ENCODE assay signal across 22 cellular contexts in the genomic region with DNA sequence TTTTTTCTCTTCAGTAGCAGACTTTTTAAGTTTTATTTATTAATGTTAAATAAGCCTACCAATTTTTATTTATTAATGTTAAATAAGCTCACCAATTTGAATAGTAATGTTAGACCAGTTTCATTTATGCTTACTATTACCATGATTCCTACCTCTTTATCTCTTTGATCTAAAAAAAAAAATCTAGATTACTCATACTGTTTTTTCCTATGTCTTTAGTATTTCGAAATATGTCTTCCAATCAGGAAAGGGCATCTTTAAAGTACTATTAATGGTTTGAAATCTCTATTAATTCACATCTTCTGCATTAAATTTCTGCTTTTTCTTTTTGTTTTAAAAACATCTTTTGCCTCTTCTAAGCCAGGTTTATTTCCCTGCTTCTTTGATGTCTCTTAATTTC. TPM values are rescaled to one million over a fixed set of nuclear protein-coding genes. Genes with fewer than 3 reads are reported as not detected.
DNase-seq lines count a peak whose midpoint lies in the region; ATAC-seq and TF ChIP-seq lines count a peak whose summit lies in the region.
"Had no signal": no experiment of that assay in that cellular context is flagged by ENCODE, and none has a peak within 500 bp of the region (broad histone marks: within the 10 kb centered on the region; RNA-seq: fewer than 3 reads in every experiment).

No MANE protein-coding gene starts in this region.

- H3K27me3 Mint-ChIP-seq in MCF 10A (ENCODE audit: insufficient read depth, unreplicated experiment): no peaks in the 10 kb centered on the region
- H3K27me3 Mint-ChIP-seq: CD4-positive, CD25-positive, alpha-beta regulatory T cell had no signal

- H3K9me2 ChIP-seq in OCI-LY7 (ENCODE audit: insufficient read depth, low read length): no peaks in the 10 kb centered on the region

- no peak overlapping the region for H3K27ac Mint-ChIP-seq in MCF 10A (ENCODE audit: low read depth, unreplicated experiment)
- H3K27ac Mint-ChIP-seq: T-helper 1 cell treated with Interleukin-12 subunit alpha and Interleukin-12 subunit beta and Interleukin-4 antibody, amounts not matched to agents 30 μg/mL and 1 μg/mL, for 36 hours had no signal

- TF ChIP-seq CTCF in MCF 10A (IDR thresholded peaks at IDR 0.05; ENCODE audit: unreplicated experiment) (no peak), breast epithelium (IDR thresholded peaks at IDR 0.05) (no peak), fibroblast of villous mesenchyme (IDR thresholded peaks at IDR 0.05; ENCODE audit: insufficient read depth, low read depth, low read length) (no peak), OCI-LY7 (conservative IDR thresholded peaks at IDR 0.05; ENCODE audit: low read length) (no peak)

- no peak for ATAC-seq in GM18873 (IDR thresholded peaks at IDR 0.05; ENCODE audit: low FRiP score, unreplicated experiment)
- ATAC-seq: left lobe of liver had no signal

- peaks cover 5% of the 10 kb centered on the region for H3K36me3 ChIP-seq in breast epithelium
- peaks cover 78% of the 10 kb centered on the region for H3K36me3 ChIP-seq in OCI-LY7 (ENCODE audit: insufficient read depth, low read length)
- H3K36me3 ChIP-seq: colonic mucosa had no signal

- H4K20me1 ChIP-seq in OCI-LY7 (ENCODE audit: insufficient read depth, low read length): no peaks in the 10 kb centered on the region

- H3K4me1 ChIP-seq in breast epithelium (no peaks in the 10 kb centered on the region), OCI-LY7 (ENCODE audit: insufficient read depth, low read length, poor library complexity, severe bottlenecking) (no peaks in the 10 kb centered on the region)
- H3K4me1 ChIP-seq: ascending aorta, colonic mucosa, spleen had no signal

- no peaks in the 10 kb centered on the region for H3K79me2 ChIP-seq in OCI-LY7 (ENCODE audit: insufficient read depth, low read depth, low read length)

- H3K27ac ChIP-seq in breast epithelium (no peak overlapping the region), OCI-LY7 (ENCODE audit: low read depth, low read length, poor library complexity, severe bottlenecking) (no peak overlapping the region)
- H3K27ac ChIP-seq: ascending aorta, colonic mucosa, spleen had no signal

- no TSS peak for BruUV-seq in MCF 10A (replicated peaks; lab: Mats Ljungman, UMichigan)
- no TSS peak for BruUV-seq in OCI-LY7 (replicated peaks; lab: Mats Ljungman, UMichigan)

- no peaks in the 10 kb centered on the region for H3K4me1 Mint-ChIP-seq in MCF 10A (ENCODE audit: insufficient read depth, unreplicated experiment)

- CTCF ChIA-PET in MCF 10A (lab: Yijun Ruan, JAX) (interaction anchor here (0.6 to 1.3 kb wide), 7 partner anchors 15 to 206 kb away, joined by 3 to 7 read pairs (median 4); no protein-coding TSS in a partner anchor), OCI-LY7 (lab: Charles Lee; ENCODE audit: unreplicated experiment) (interaction anchor here (0.6 kb wide), 1 partner anchor 11 kb away, joined by 3 read pairs; no protein-coding TSS in a partner anchor)

- H3K9me3 Mint-ChIP-seq in MCF 10A (ENCODE audit: unreplicated experiment): no peaks in the 10 kb centered on the region
- H3K9me3 Mint-ChIP-seq: T-helper 1 cell treated with Interleukin-12 subunit alpha and Interleukin-12 subunit beta and Interleukin-4 antibody, amounts not matched to agents 30 μg/mL and 1 μg/mL, for 36 hours had no signal

- H3K9me3 ChIP-seq in breast epithelium (no peaks in the 10 kb centered on the region), OCI-LY7 (ENCODE audit: low read length) (no peaks in the 10 kb centered on the region)
- H3K9me3 ChIP-seq: ascending aorta, colonic mucosa, spleen had no signal

- peaks cover 11% of the 10 kb centered on the region for H3K36me3 Mint-ChIP-seq in MCF 10A (ENCODE audit: insufficient read depth, unreplicated experiment)

- H3K27me3 ChIP-seq in breast epithelium: no peaks in the 10 kb centered on the region
- H3K27me3 ChIP-seq: ascending aorta, colonic mucosa, spleen had no signal

- DNase-seq in MCF 10A (ENCODE audit: unreplicated experiment) (peak; percentile 13), breast epithelium (ENCODE audit: low spot score in 2 of 2) (no peak), amniotic epithelial cell (ENCODE audit: low read depth) (peak; percentile 53), fibroblast of villous mesenchyme (ENCODE audit: low read depth) (peak; percentile 41), NCI-H1048 (lab: John Stamatoyannopoulos, UW) (no peak), UCSD-AML1 (lab: John Stamatoyannopoulos, UW; ENCODE audit: unreplicated experiment) (no peak), OCI-LY7 (ENCODE audit: low spot score) (no peak)
- DNase-seq: ACHN; activated CD4-positive, alpha-beta T cell treated with anti-CD3 and anti-CD28 coated beads, Interleukin-2, amount 50 U/mL, for 1 hour; CD4-positive, CD25-positive, alpha-beta regulatory T cell; colonic mucosa; DMS53; KBM-7; NCI-H1105; NCI-H524 treated with DMSO at 0.1 percent for 48 hours; SHP77; spleen; stimulated activated CD4-positive, alpha-beta T cell treated with anti-CD3 and anti-CD28 coated beads, Interleukin-4, amount 100 ng/mL, for 4 hours had no signal

- no peak overlapping the region for H2AFZ ChIP-seq in OCI-LY7 (ENCODE audit: low read length)

- H3K4me3 Mint-ChIP-seq in MCF 10A (ENCODE audit: unreplicated experiment): no peak overlapping the region
- H3K4me3 Mint-ChIP-seq: CD4-positive, CD25-positive, alpha-beta regulatory T cell; T-helper 1 cell treated with Interleukin-12 subunit alpha and Interleukin-12 subunit beta and Interleukin-4 antibody, amounts not matched to agents 30 μg/mL and 1 μg/mL, for 36 hours had no signal

- intact Hi-C loops in MCF 10A (cut with micrococcal nuclease) (no loop called here), breast epithelium (cut with DNase I; ENCODE audit: low total_unique reads) (no loop called here), OCI-LY7 (cut with micrococcal nuclease; ENCODE audit: unreplicated experiment) (no loop called here)

- TF ChIP-seq POLR2A in breast epithelium (IDR thresholded peaks at IDR 0.05): no peak

- no peak overlapping the region for H3K4me3 ChIP-seq in breast epithelium
- H3K4me3 ChIP-seq in fibroblast of villous mesenchyme (ENCODE audit: low read depth, low read length): no peak overlapping the region
- no peak overlapping the region for H3K4me3 ChIP-seq in OCI-LY7 (ENCODE audit: low read depth, low read length, poor library complexity, severe bottlenecking)
- H3K4me3 ChIP-seq: ascending aorta, colonic mucosa, spleen had no signal

- no peak overlapping the region for H3K4me2 ChIP-seq in OCI-LY7 (ENCODE audit: low read length)

- POLR2A ChIA-PET in MCF 10A (lab: Yijun Ruan, JAX): interaction anchor here (0.8 to 1.1 kb wide), 4 partner anchors 11 to 720 kb away, joined by 3 to 5 read pairs (median 4); partner anchors contain the start of gene RPAP1
- POLR2A ChIA-PET in OCI-LY7 (lab: Charles Lee): interaction anchor here (0.6 to 1.9 kb wide), 8 partner anchors 11 to 168 kb away, joined by 3 to 5 read pairs (median 4); no protein-coding TSS in a partner anchor

RNA-seq across cellular contexts. Expression of gene MAPKBP1, which starts 27.5 kb away (rescaled TPM):
- 33.2 and 35.0 TPM in 2 replicates for total RNA-seq in MCF 10A (2022)
- 10 to 100 TPM; 11.5 to 29.3 (median 24.3) TPM for total RNA-seq in breast epithelium
- total RNA-seq in fibroblast of villous mesenchyme: 30.9 and 36.7 TPM in 2 replicates
- total RNA-seq in OCI-LY7 (2014; rRNA removed; shearing (Covaris generic)): 13.4 and 14.5 TPM in 2 replicates
- 17.4 and 22.3 TPM in 2 replicates for total RNA-seq in OCI-LY7 (2022)

Comparison
In these comparisons a context has a peak if more than half of its experiments do, and no peak if none do; other contexts are left out.
1. DNase-seq: peak in MCF 10A (single experiment), amniotic epithelial cell (single experiment) and fibroblast of villous mesenchyme (single experiment); none in breast epithelium (0 of 2), NCI-H1048 (single experiment), UCSD-AML1 (single experiment) and OCI-LY7 (single experiment).